22 cellular contexts compared by ENCODE assay signal in genomic region chr17:34669511-34669910, GRCh38.
DNase-seq lines count a peak whose midpoint lies in the region; ATAC-seq, FAIRE-seq and TF ChIP-seq lines count a peak whose summit lies in the region.
"Had no signal": no experiment of that assay in that cellular context is flagged by ENCODE, and none has a peak within 500 bp of the region (broad histone marks: within the 10 kb centered on the region; RNA-seq: fewer than 3 reads in every experiment).

No MANE protein-coding gene starts in this region.

- H3K79me1 ChIP-seq in H1 (ENCODE audit: low read depth, low read length) (no peaks in the 10 kb centered on the region), mesendoderm (ENCODE audit: low read length) (no peaks in the 10 kb centered on the region)

- CTCF ChIA-PET in H1 (lab: Charles Lee; ENCODE audit: partially characterized antibody): interaction anchor here (0.9 to 4.5 kb wide), 2 partner anchors 11 to 26 kb away, joined by 3 to 16 read pairs; no protein-coding TSS in a partner anchor

- H3K9ac ChIP-seq in H1 (replicated peaks in 1 of 4; ENCODE audit: extremely low read depth in 1 of 4, low read depth in 3 of 4, low read length in 3 of 4) (no peak overlapping the region), mesendoderm (ENCODE audit: low read length) (no peak overlapping the region)
- H3K9ac ChIP-seq: BLaER1 had no signal

- POLR2A ChIA-PET in H1 (lab: Charles Lee; ENCODE audit: partially characterized antibody): no interaction called here

- H2BK120ac ChIP-seq in H1 (replicated peaks; ENCODE audit: low read depth, low read length): no peak overlapping the region
- no peak overlapping the region for H2BK120ac ChIP-seq in mesendoderm (ENCODE audit: low read depth, low read length)

- no peak overlapping the region for H3K56ac ChIP-seq in H1 (replicated peaks; ENCODE audit: insufficient read length, low read depth, low read length)
- no peak overlapping the region for H3K56ac ChIP-seq in mesendoderm (ENCODE audit: low read length)

- H3K18ac ChIP-seq in H1 (ENCODE audit: extremely low read depth, low read length) (no peak overlapping the region), mesendoderm (ENCODE audit: low read length) (no peak overlapping the region)

- no peak for TF ChIP-seq EP300 in H1 (IDR thresholded peaks at IDR 0.05; ENCODE audit: borderline replicate concordance in 1 of 2, low read depth in 2 of 2, low read length in 2 of 2)

- no peak overlapping the region for H4K8ac ChIP-seq in H1 (ENCODE audit: extremely low read depth, insufficient read depth, low read length)
- no peak overlapping the region for H4K8ac ChIP-seq in mesendoderm (ENCODE audit: low read depth, low read length)

- TF ChIP-seq POLR2A in H1 (IDR thresholded peaks at IDR 0.05; ENCODE audit: control extremely low read depth in 1 of 2, low read depth in 2 of 2, low read length in 2 of 2): no peak
- TF ChIP-seq POLR2A in GM12891 (IDR thresholded peaks at IDR 0.05; ENCODE audit: low read depth, low read length): no peak

- H3K79me2 ChIP-seq in H1 (ENCODE audit: control insufficient read depth in 1 of 2, insufficient read depth in 2 of 2, low read length in 2 of 2) (no peaks in the 10 kb centered on the region), mesendoderm (ENCODE audit: control insufficient read depth, insufficient read depth, low read length) (no peaks in the 10 kb centered on the region)

- no peak overlapping the region for H3K4me3 ChIP-seq in H1 (ENCODE audit: extremely low read depth in 1 of 4, insufficient read depth in 2 of 4, low read depth in 3 of 4, low read length in 4 of 4)
- H3K4me3 ChIP-seq in mesendoderm (ENCODE audit: low read length): no peak overlapping the region
- H3K4me3 ChIP-seq: BLaER1, GM23338 had no signal

- no peak for TF ChIP-seq CTCF in H1 (IDR thresholded peaks at IDR 0.05; ENCODE audit: control extremely low read depth in 1 of 3, insufficient read depth in 1 of 3, low read depth in 1 of 3, low read length in 3 of 3)

- 79% methylated on average over 5 of the region's 5 CpGs; no CpG with 5 or more reads in 1 of the 2 experiments for WGBS in H1 (ENCODE audit: extremely low coverage in 1 of 2, insufficient coverage in 1 of 2, insufficient read length in 1 of 2, insufficient replicate concordance in 2 of 2, low coverage in 1 of 2, low lambda C conversion rate in 2 of 2, missing lambda C conversion rate in 1 of 2), 2 experiments
- WGBS in mesendoderm (ENCODE audit: extremely low coverage, insufficient coverage, low lambda C conversion rate): no CpG with 5 or more reads among the region's 5 CpGs

- H3K14ac ChIP-seq in H1 (ENCODE audit: insufficient read length): no peak overlapping the region

- H4K5ac ChIP-seq in H1 (ENCODE audit: insufficient read length, low read depth, low read length): no peak overlapping the region
- H4K5ac ChIP-seq in mesendoderm (ENCODE audit: low read length): no peak overlapping the region

- H3K27me3 ChIP-seq in H1 (replicated peaks in 1 of 4; ENCODE audit: control insufficient read depth in 3 of 4, extremely low read depth in 1 of 4, insufficient read depth in 3 of 4, low read length in 3 of 4) (no peaks in the 10 kb centered on the region), mesendoderm (ENCODE audit: insufficient read depth, low read length, poor library complexity) (no peaks in the 10 kb centered on the region)

- H3K9me3 ChIP-seq in H1 (ENCODE audit: insufficient read depth in 2 of 2, low read depth in 1 of 2, low read length in 1 of 2): no peaks in the 10 kb centered on the region
- H3K9me3 ChIP-seq: BLaER1, Caco-2 had no signal

- no peak for TF ChIP-seq RAD21 in H1 (IDR thresholded peaks at IDR 0.05 in 1 of 2, conservative IDR thresholded peaks at IDR 0.05 in 1 of 2; ENCODE audit: low read depth in 2 of 2, low read length in 2 of 2)

- ATAC-seq in GM21619 (IDR thresholded peaks at IDR 0.05; ENCODE audit: unreplicated experiment): no peak
- ATAC-seq: CD8-positive, alpha-beta T cell; GM23338; HCT116 had no signal

- H2BK15ac ChIP-seq in H1 (ENCODE audit: low read length) (0 out of 2 replicates have a peak overlapping the region, but pooled peaks have one; percentile 16), mesendoderm (replicated peaks; ENCODE audit: low read depth) (no peak overlapping the region)

- peaks cover 4% of the 10 kb centered on the region; the same call in 1 of the 2 replicates for H3K23me2 ChIP-seq in H1 (ENCODE audit: low read depth, low read length)

- H3K4ac ChIP-seq in H1 (replicated peaks; ENCODE audit: insufficient read length, low read depth, low read length): no peak overlapping the region
- H3K4ac ChIP-seq in mesendoderm (ENCODE audit: low read depth, low read length): no peak overlapping the region

- H3K36me3 ChIP-seq in H1 (ENCODE audit: control insufficient read depth in 2 of 4, insufficient read depth in 4 of 4, low read length in 3 of 4) (no peaks in the 10 kb centered on the region), mesendoderm (ENCODE audit: control insufficient read depth, insufficient read depth, low read length) (no peaks in the 10 kb centered on the region)
- H3K36me3 ChIP-seq: BLaER1 had no signal

- H3K4me2 ChIP-seq in H1 (ENCODE audit: insufficient read depth in 1 of 2, low read depth in 2 of 2, low read length in 2 of 2): no peak overlapping the region
- H3K4me2 ChIP-seq in mesendoderm (ENCODE audit: low read length): no peak overlapping the region
- H3K4me2 ChIP-seq: BLaER1, GM23338 had no signal

- FAIRE-seq in H1 (lab: Jason Lieb, UNC): no peak
- FAIRE-seq in GM12891 (lab: Jason Lieb, UNC): no peak
- FAIRE-seq: A204.1, G401.6, GM19239, H54 had no signal

- peaks cover 7 to 20% (median 12%) of the 10 kb centered on the region in 4 experiments for H3K4me1 ChIP-seq in H1 (replicated peaks in 1 of 4; ENCODE audit: control insufficient read depth in 3 of 4, insufficient read depth in 4 of 4, low read length in 3 of 4)
- peaks cover 1% of the 10 kb centered on the region for H3K4me1 ChIP-seq in mesendoderm (ENCODE audit: control insufficient read depth, low read depth, low read length)
- H3K4me1 ChIP-seq: Caco-2 had no signal

- no peak overlapping the region for H2AFZ ChIP-seq in H1 (ENCODE audit: low read length)
- H2AFZ ChIP-seq: GM23338 had no signal

- H2AK5ac ChIP-seq in H1 (ENCODE audit: low read depth, low read length) (no peak overlapping the region), mesendoderm (ENCODE audit: low read length) (no peak overlapping the region)

- H3K27ac ChIP-seq in H1 (ENCODE audit: low read depth, low read length): no peak overlapping the region
- H3K27ac ChIP-seq in mesendoderm (ENCODE audit: low read depth, low read length): no peak overlapping the region
- H3K27ac ChIP-seq: 22Rv1, BLaER1, C4-2B had no signal

- no peak overlapping the region for H3K23ac ChIP-seq in H1 (ENCODE audit: insufficient read length)
- H3K23ac ChIP-seq in mesendoderm (ENCODE audit: low read length): peak overlapping the region; percentile 37

- peak; percentile 3 for DNase-seq in activated CD8-positive, alpha-beta memory T cell treated with anti-CD3 and anti-CD28 coated beads for 24 hours
- no peak for DNase-seq in activated CD8-positive, alpha-beta memory T cell treated with anti-CD3 and anti-CD28 coated beads, Interleukin-2, amount 50 U/mL, for 4 hours
- DNase-seq in H1 (ENCODE audit: low read depth in 1 of 2, low spot score in 2 of 2) (no peak), mesendoderm (no peak), NK-92 (lab: John Stamatoyannopoulos, UW; ENCODE audit: unreplicated experiment) (no peak), GM12891 (ENCODE audit: insufficient read length, low spot score) (no peak)
- DNase-seq in activated T-cell treated with anti-CD3 and anti-CD28 coated beads, Interleukin-2, amount 50 U/mL, for 1 hour: no peak
- DNase-seq: Caco-2; CD4-positive, CD25-positive, alpha-beta regulatory T cell; CD8-positive, alpha-beta T cell; DMS153; DND-41 had no signal

- H2BK5ac ChIP-seq in H1 (ENCODE audit: low read depth, low read length) (no peak overlapping the region), mesendoderm (ENCODE audit: low read length) (no peak overlapping the region)

- H4K91ac ChIP-seq in H1 (replicated peaks; ENCODE audit: insufficient read length, low read length): no peak overlapping the region

- peak overlapping the region; percentile 68; the same call in 1 of the 2 replicates for H2BK12ac ChIP-seq in H1 (ENCODE audit: low read depth, low read length)

- H2BK20ac ChIP-seq in H1 (ENCODE audit: low read length): no peak overlapping the region

- no peaks in the 10 kb centered on the region for H4K20me1 ChIP-seq in H1 (replicated peaks in 1 of 2; ENCODE audit: control insufficient read depth in 1 of 2, insufficient read depth in 2 of 2, low read length in 2 of 2)
- H4K20me1 ChIP-seq: BLaER1 had no signal

TF ChIP-seq in H1, 55 proteins besides CTCF, POLR2A, EP300 and RAD21 (continues in another document):
- TF ChIP-seq, protein P1, sequence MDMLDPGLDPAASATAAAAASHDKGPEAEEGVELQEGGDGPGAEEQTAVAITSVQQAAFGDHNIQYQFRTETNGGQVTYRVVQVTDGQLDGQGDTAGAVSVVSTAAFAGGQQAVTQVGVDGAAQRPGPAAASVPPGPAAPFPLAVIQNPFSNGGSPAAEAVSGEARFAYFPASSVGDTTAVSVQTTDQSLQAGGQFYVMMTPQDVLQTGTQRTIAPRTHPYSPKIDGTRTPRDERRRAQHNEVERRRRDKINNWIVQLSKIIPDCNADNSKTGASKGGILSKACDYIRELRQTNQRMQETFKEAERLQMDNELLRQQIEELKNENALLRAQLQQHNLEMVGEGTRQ (IDR thresholded peaks at IDR 0.05; ENCODE audit: low read length): no peak
- TF ChIP-seq EGR1 (IDR thresholded peaks at IDR 0.05; ENCODE audit: borderline replicate concordance, low read depth, low read length): no peak
- no peak for TF ChIP-seq KDM5A (IDR thresholded peaks at IDR 0.05; ENCODE audit: low read length)
- no peak for TF ChIP-seq RXRA (IDR thresholded peaks at IDR 0.05; ENCODE audit: insufficient read depth, low read depth, low read length)

TF ChIP-seq in GM12891, 5 proteins besides CTCF, POLR2A, EP300 and RAD21:
- TF ChIP-seq POLR2AphosphoS5 (IDR thresholded peaks at IDR 0.05; ENCODE audit: low read depth, low read length): no peak
- TF ChIP-seq POU2F2 (IDR thresholded peaks at IDR 0.05; ENCODE audit: low read depth, low read length): no peak
- TF ChIP-seq TAF1 (IDR thresholded peaks at IDR 0.05; ENCODE audit: low read depth, low read length): no peak
- no peak for TF ChIP-seq SPI1 (IDR thresholded peaks at IDR 0.05; ENCODE audit: low read depth, low read length)
- no peak for TF ChIP-seq PAX5 (IDR thresholded peaks at IDR 0.05; ENCODE audit: insufficient read depth, low read length, severe bottlenecking)
